ENCODE assay signal across 25 cellular contexts in the genomic region with DNA sequence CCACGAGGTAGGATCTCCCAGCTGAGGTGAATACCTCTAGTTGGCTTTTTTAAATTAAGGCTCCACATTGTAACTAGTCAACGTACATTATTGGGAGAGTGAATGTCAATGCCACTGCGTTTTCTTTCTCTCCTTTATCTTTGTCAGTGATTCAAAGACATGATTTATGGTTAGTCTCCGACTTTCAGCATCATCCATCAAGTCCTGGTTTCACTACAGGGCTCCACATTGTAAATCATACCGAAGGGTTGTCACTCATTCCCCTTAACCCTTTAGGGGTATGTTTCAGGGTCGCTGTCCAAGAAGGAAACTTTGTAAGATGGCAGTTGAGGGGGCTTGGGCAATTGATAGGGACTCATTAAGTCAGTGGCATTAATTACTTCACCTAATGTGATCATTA.
DNase-seq lines count a peak whose midpoint lies in the region; ATAC-seq, FAIRE-seq and TF ChIP-seq lines count a peak whose summit lies in the region.
"Had no signal": no experiment of that assay in that cellular context is flagged by ENCODE, and none has a peak within 500 bp of the region (broad histone marks: within the 10 kb centered on the region; RNA-seq: fewer than 3 reads in every experiment).

No MANE protein-coding gene starts in this region.

- no peaks in the 10 kb centered on the region for H3K36me3 Mint-ChIP-seq in mesothelial cell of epicardium
- H3K36me3 Mint-ChIP-seq in type B pancreatic cell = peaks cover 5% of the 10 kb centered on the region
- H3K36me3 Mint-ChIP-seq: CD14-positive monocyte; CD8-positive, alpha-beta memory T cell had no signal

- no peak for ATAC-seq in GM21390 (IDR thresholded peaks at IDR 0.05; ENCODE audit: unreplicated experiment)
- ATAC-seq in GM19023 (IDR thresholded peaks at IDR 0.05; ENCODE audit: unreplicated experiment) = no peak
- ATAC-seq: A549, GM12878 had no signal

- no peak overlapping the region for H3K4me3 ChIP-seq in bronchial epithelial cell (ENCODE audit: low read depth, low read length)
- H3K4me3 ChIP-seq: A549; BLaER1 treated with 17β-estradiol and CSF1 and Interleukin-3, amounts not matched to agents 10 nM and 100 nM; GM12878; HAP-1 had no signal

- H3K4me3 Mint-ChIP-seq in mesothelial cell of epicardium = peak overlapping the region; percentile 5
- H3K4me3 Mint-ChIP-seq in type B pancreatic cell = peak overlapping the region; percentile 56
- H3K4me3 Mint-ChIP-seq: CD14-positive monocyte; CD4-positive, alpha-beta T cell; CD8-positive, alpha-beta memory T cell had no signal

- H3K9me3 Mint-ChIP-seq in mesothelial cell of epicardium (no peaks in the 10 kb centered on the region), type B pancreatic cell (peaks cover 4% of the 10 kb centered on the region)
- H3K9me3 Mint-ChIP-seq: CD14-positive monocyte; CD4-positive, alpha-beta T cell; CD8-positive, alpha-beta memory T cell had no signal

- TF ChIP-seq CTCF in bronchial epithelial cell (IDR thresholded peaks at IDR 0.05; ENCODE audit: insufficient read depth, low read length, severe bottlenecking) = no peak
- no peak for TF ChIP-seq CTCF in mesothelial cell of epicardium (IDR thresholded peaks at IDR 0.05; ENCODE audit: unreplicated experiment)
- no peak for TF ChIP-seq CTCF in type B pancreatic cell (conservative IDR thresholded peaks at IDR 0.05)

- H3K4me1 Mint-ChIP-seq in mesothelial cell of epicardium = peaks cover 40% of the 10 kb centered on the region
- H3K4me1 Mint-ChIP-seq in type B pancreatic cell (ENCODE audit: unreplicated experiment) = peaks cover 32% of the 10 kb centered on the region
- H3K4me1 Mint-ChIP-seq: CD14-positive monocyte; CD8-positive, alpha-beta memory T cell had no signal

- H3K27me3 Mint-ChIP-seq in mesothelial cell of epicardium (ENCODE audit: low read depth) = no peaks in the 10 kb centered on the region
- no peaks in the 10 kb centered on the region for H3K27me3 Mint-ChIP-seq in type B pancreatic cell
- H3K27me3 Mint-ChIP-seq: CD4-positive, alpha-beta T cell had no signal

- no peaks in the 10 kb centered on the region for H3K36me3 ChIP-seq in bronchial epithelial cell (ENCODE audit: control insufficient read depth, insufficient read depth, low read length)
- H3K36me3 ChIP-seq: BE2C; BLaER1 treated with 17β-estradiol and CSF1 and Interleukin-3, amounts not matched to agents 10 nM and 100 nM; HAP-1 had no signal

- DNase-seq in HTR-8/SVneo (ENCODE audit: insufficient read length, low spot score) (no peak), bronchial epithelial cell (ENCODE audit: low read depth) (no peak), mesothelial cell of epicardium (ENCODE audit: low spot score in 2 of 2, unreplicated experiment in 2 of 2) (no peak), type B pancreatic cell (ENCODE audit: extremely low spot score, unreplicated experiment) (no peak)
- no peak for DNase-seq in activated CD4-positive, alpha-beta T cell treated with anti-CD3 and anti-CD28 coated beads, Interleukin-2, amount 50 U/mL, for 1 hour
- DNase-seq: 8988T; ACHN; AML-193; BE2C; CD4-positive, alpha-beta T cell; CD8-positive, alpha-beta memory T cell; DMS 273 treated with DMSO at 0.1 percent for 48 hours; DMS79; EL; GDM1; GOT3 had no signal

- no peaks in the 10 kb centered on the region for H3K27me3 ChIP-seq in bronchial epithelial cell (ENCODE audit: control insufficient read depth, insufficient read depth, low read length)
- H3K27me3 ChIP-seq: BE2C; BLaER1 treated with 17β-estradiol and CSF1 and Interleukin-3, amounts not matched to agents 10 nM and 100 nM had no signal

- FAIRE-seq in HTR-8/SVneo (lab: Jason Lieb, UNC) (peak; percentile 28), bronchial epithelial cell (lab: Jason Lieb, UNC) (peak; percentile 36)
- FAIRE-seq: A549, D721Med, H54 had no signal

- H3K27ac Mint-ChIP-seq in mesothelial cell of epicardium (peak overlapping the region; percentile 92), type B pancreatic cell (peak overlapping the region; percentile 78)
- H3K27ac Mint-ChIP-seq: CD4-positive, alpha-beta T cell; CD8-positive, alpha-beta memory T cell had no signal
